ENCODE assay signal across 23 cellular contexts in the genomic region with DNA sequence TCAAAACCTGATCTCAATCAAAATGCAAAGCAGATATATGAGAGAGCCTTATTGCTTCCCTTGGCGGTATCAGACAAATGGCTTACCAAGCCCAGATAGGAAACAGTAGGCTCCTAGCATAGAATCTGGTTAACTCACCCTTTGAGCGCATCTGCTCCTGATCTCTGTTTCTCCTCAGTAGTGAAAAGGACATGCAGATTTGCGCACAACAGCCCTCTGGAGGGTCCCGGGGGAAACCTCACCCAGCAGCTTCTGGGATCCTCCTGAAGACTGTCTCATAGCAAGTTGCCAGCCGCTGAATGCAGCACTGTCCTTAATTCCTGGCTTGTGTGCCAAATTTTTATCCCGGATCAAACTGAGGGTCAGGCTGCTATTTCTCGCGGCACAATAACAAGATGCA.
A peak's percentile ranks its signal among the peaks of the same experiment; 100 is the strongest.
DNase-seq lines count a peak whose midpoint lies in the region; ATAC-seq, FAIRE-seq and TF ChIP-seq lines count a peak whose summit lies in the region.
"Had no signal": no experiment of that assay in that cellular context is flagged by ENCODE, and none has a peak within 500 bp of the region (broad histone marks: within the 10 kb centered on the region; RNA-seq: fewer than 3 reads in every experiment).

No MANE protein-coding gene starts in this region.

- H3F3A ChIP-seq in smooth muscle cell (ENCODE audit: low read depth), result no peaks in the 10 kb centered on the region

- no peak overlapping the region for H3K23ac ChIP-seq in H9 (ENCODE audit: insufficient read length, low read depth, low read length)

- no peaks in the 10 kb centered on the region for H3K27me3 Mint-ChIP-seq in H9 (ENCODE audit: low read depth)
- H3K27me3 Mint-ChIP-seq: dendritic cell treated with granulocyte-macrophage colony-stimulating factor and Interleukin-4, amounts not matched to agents 40 ng/mL and 50 ng/mL, for 4 days; naive B cell had no signal

- H3K4me3 ChIP-seq in K562 (no peak overlapping the region), smooth muscle cell (no peak overlapping the region), Peyer's patch (no peak overlapping the region), heart left ventricle (no peak overlapping the region)
- H3K4me3 ChIP-seq: adrenal gland, stomach, transverse colon had no signal

- no peaks in the 10 kb centered on the region for H3K23me2 ChIP-seq in H9 (ENCODE audit: insufficient read length, low read depth, low read length, poor library complexity, severe bottlenecking)

- no peak overlapping the region for H4K91ac ChIP-seq in H9 (ENCODE audit: insufficient read length, low read depth, low read length)

- intact Hi-C loops in K562 (cut with micrococcal nuclease) (no loop called here), heart left ventricle (cut with DNase I) (no loop called here), Right ventricle myocardium inferior (cut with DNase I) (no loop called here)

- H2AFZ ChIP-seq in H9 (ENCODE audit: low read length) (no peak overlapping the region), K562 (ENCODE audit: low read depth, low read length) (peak overlapping the region; percentile 35; the same call in 1 of the 2 replicates), smooth muscle cell (ENCODE audit: low read depth) (peak overlapping the region; percentile 77)

- H3K36me3 ChIP-seq in K562 (ENCODE audit: control insufficient read depth, insufficient read depth, low read length), result no peaks in the 10 kb centered on the region
- H3K36me3 ChIP-seq in smooth muscle cell (ENCODE audit: low read depth), result no peaks in the 10 kb centered on the region
- H3K36me3 ChIP-seq in Peyer's patch, result no peaks in the 10 kb centered on the region
- no peaks in the 10 kb centered on the region for H3K36me3 ChIP-seq in heart left ventricle
- H3K36me3 ChIP-seq: adrenal gland, stomach, transverse colon had no signal

- H3K4me1 Mint-ChIP-seq in H9, result peaks cover 3% of the 10 kb centered on the region in 2 experiments; a peak in 3 of 4 replicates
- H3K4me1 Mint-ChIP-seq: naive B cell had no signal

- no peak for TF ChIP-seq EP300 in K562 (IDR thresholded peaks at IDR 0.05; ENCODE audit: low read length)

- no TSS peak for BruUV-seq in K562 (replicated peaks; lab: Mats Ljungman, UMichigan)

- H3K4me2 ChIP-seq in H9 (ENCODE audit: insufficient read depth, insufficient read length, low read length) (no peak overlapping the region), K562 (ENCODE audit: insufficient read depth, low read length) (no peak overlapping the region), smooth muscle cell (no peak overlapping the region)

- no CpG with 5 or more reads among the region's 8 CpGs for WGBS in H9 (ENCODE audit: extremely low coverage, insufficient read length, low lambda C conversion rate)
- WGBS in K562 (ENCODE audit: insufficient coverage, low coverage, missing lambda C conversion rate), result 13% methylated on average over 8 of the region's 8 CpGs
- 51% methylated on average over 8 of the region's 8 CpGs for WGBS in smooth muscle cell (ENCODE audit: low lambda C conversion rate)
- 56 to 74% (median 62%) methylated on average over 7 to 8 of the region's 8 CpGs for WGBS in heart left ventricle, 4 donors

- no peaks in the 10 kb centered on the region for H3K79me2 ChIP-seq in H9 (ENCODE audit: insufficient read depth, low read length)
- H3K79me2 ChIP-seq in K562 (ENCODE audit: control insufficient read depth, insufficient read depth, low read length), result no peaks in the 10 kb centered on the region
- no peaks in the 10 kb centered on the region for H3K79me2 ChIP-seq in smooth muscle cell (ENCODE audit: low read depth)

- no peak overlapping the region for H3K27ac ChIP-seq in H9 (ENCODE audit: insufficient read length, low read depth, low read length)
- no peak overlapping the region for H3K27ac ChIP-seq in K562 (ENCODE audit: extremely low read depth, low read depth, low read length)
- no peak overlapping the region for H3K27ac ChIP-seq in smooth muscle cell (ENCODE audit: low read depth)
- no peak overlapping the region for H3K27ac ChIP-seq in Peyer's patch
- H3K27ac ChIP-seq in heart left ventricle, result no peak overlapping the region
- H3K27ac ChIP-seq: adrenal gland, transverse colon had no signal

- no peak overlapping the region for H2AK5ac ChIP-seq in H9 (ENCODE audit: insufficient read length, low read length)

- peaks cover 0 to 6% of the 10 kb centered on the region in 2 experiments; a peak in 2 of 5 replicates for H3K9me3 Mint-ChIP-seq in H9
- H3K9me3 Mint-ChIP-seq: dendritic cell treated with granulocyte-macrophage colony-stimulating factor and Interleukin-4, amounts not matched to agents 40 ng/mL and 50 ng/mL, for 4 days had no signal

- no peaks in the 10 kb centered on the region for H3K79me1 ChIP-seq in H9 (ENCODE audit: insufficient read depth, low read depth, low read length, poor library complexity, severe bottlenecking)

- no peak overlapping the region for H3K14ac ChIP-seq in H9 (ENCODE audit: insufficient read depth, low read length)

- DNase-seq in H9 (peak; percentile 39), K562 (ENCODE audit: extremely low read depth in 1 of 4, low spot score in 3 of 4) (no peak), islet precursor cell (peak; percentile 60), smooth muscle cell (lab: John Stamatoyannopoulos, UW; ENCODE audit: unreplicated experiment) (no peak), Peyer's patch (no peak), heart left ventricle (no peak), Right ventricle myocardium inferior (ENCODE audit: missing footprints) (no peak)
- DNase-seq: activated CD4-positive, alpha-beta T cell treated with anti-CD3 and anti-CD28 coated beads for 1 hour; activated T-cell treated with anti-CD3 and anti-CD28 coated beads, Interleukin-2, amount 50 U/mL, for 1 hour; adrenal gland; COR-L47; foreskin melanocyte; mammary epithelial cell; naive B cell; NCI-H1436 treated with DMSO at 0.1 percent for 48 hours; right cardiac atrium; Right ventricle myocardium superior; stomach; transverse colon had no signal

- H2BK120ac ChIP-seq in H9 (ENCODE audit: low read depth, low read length, poor library complexity, severe bottlenecking), result no peak overlapping the region

- TF ChIP-seq POLR2A in K562 (conservative IDR thresholded peaks at IDR 0.05) (no peak), Peyer's patch (IDR thresholded peaks at IDR 0.05) (no peak), heart left ventricle (IDR thresholded peaks at IDR 0.05) (no peak)

- no peak overlapping the region for H3K4me3 Mint-ChIP-seq in H9
- H3K4me3 Mint-ChIP-seq: dendritic cell treated with granulocyte-macrophage colony-stimulating factor and Interleukin-4, amounts not matched to agents 40 ng/mL and 50 ng/mL, for 4 days; naive B cell had no signal

- H4K8ac ChIP-seq in H9 (replicated peaks; ENCODE audit: insufficient read length, low read depth, low read length), result no peak overlapping the region

- no peak overlapping the region for H3K56ac ChIP-seq in H9 (ENCODE audit: insufficient read length, low read depth, low read length)

- H3K9me1 ChIP-seq in K562 (ENCODE audit: control insufficient read depth, insufficient read depth, low read length), result no peaks in the 10 kb centered on the region

- no peak overlapping the region for H4K5ac ChIP-seq in H9 (ENCODE audit: insufficient read length, low read depth, low read length)

- no peak for TF ChIP-seq RAD21 in K562 (CRISPR knock-in tag; conservative IDR thresholded peaks at IDR 0.05 in 1 of 2, IDR thresholded peaks at IDR 0.05 in 1 of 2)

- H3K4me1 ChIP-seq in H9 (ENCODE audit: insufficient read depth, low read length) (no peaks in the 10 kb centered on the region), K562 (replicated peaks in 1 of 2; ENCODE audit: control insufficient read depth in 2 of 2, insufficient read depth in 2 of 2, low read length in 2 of 2) (no peaks in the 10 kb centered on the region; a peak in 1 of 5 replicates), smooth muscle cell (ENCODE audit: low read depth) (no peaks in the 10 kb centered on the region), Peyer's patch (no peaks in the 10 kb centered on the region), heart left ventricle (no peaks in the 10 kb centered on the region)
- H3K4me1 ChIP-seq: adrenal gland, stomach, transverse colon had no signal

- in situ Hi-C loops in K562 (cut with MboI), result no loop called here

- H3K36me3 Mint-ChIP-seq in H9 (ENCODE audit: insufficient read depth in 1 of 3, low read depth in 3 of 3), result no peaks in the 10 kb centered on the region; a peak in 1 of 7 replicates
- H3K36me3 Mint-ChIP-seq: naive B cell had no signal

- no peaks in the 10 kb centered on the region for H3K9me3 ChIP-seq in H9 (ENCODE audit: control insufficient read depth, low read depth, low read length)
- no peaks in the 10 kb centered on the region for H3K9me3 ChIP-seq in K562 (replicated peaks; ENCODE audit: control insufficient read depth, insufficient read depth, low read depth, low read length)
- H3K9me3 ChIP-seq in smooth muscle cell (replicated peaks; ENCODE audit: low read depth), result no peaks in the 10 kb centered on the region
- H3K9me3 ChIP-seq in Peyer's patch, result no peaks in the 10 kb centered on the region
- H3K9me3 ChIP-seq in heart left ventricle, result no peaks in the 10 kb centered on the region
- H3K9me3 ChIP-seq: adrenal gland, stomach, transverse colon had no signal

- no peak overlapping the region for H3T11ph ChIP-seq in H9 (ENCODE audit: low read length)

- peak; percentile 27; the same call in 1 of the 3 replicates for ATAC-seq in K562
- ATAC-seq in heart left ventricle, result no peak
- ATAC-seq in Right ventricle myocardium inferior, result no peak
- ATAC-seq: right cardiac atrium had no signal

- H3K18ac ChIP-seq in H9 (ENCODE audit: insufficient read length, low read depth, low read length), result no peak overlapping the region

- H2BK20ac ChIP-seq in H9 (ENCODE audit: low read depth, low read length, poor library complexity, severe bottlenecking), result no peak overlapping the region

- POLR2A ChIA-PET in K562 (lab: Yijun Ruan, JAX), result interaction anchor here (1.0 kb wide), 1 partner anchor 16 kb away, joined by 3 read pairs; no protein-coding TSS in a partner anchor

- H3K9ac ChIP-seq in H9 (ENCODE audit: extremely low read depth, insufficient read length, low read length) (no peak overlapping the region), K562 (ENCODE audit: insufficient read depth in 1 of 2, low read depth in 2 of 2, low read length in 2 of 2) (no peak overlapping the region), smooth muscle cell (ENCODE audit: low read depth) (no peak overlapping the region)

- no peak for FAIRE-seq in K562 (lab: Jason Lieb, UNC)
- FAIRE-seq: bronchial epithelial cell, endothelial cell of umbilical vein, H54 had no signal

- H3K27me3 ChIP-seq in H9 (ENCODE audit: insufficient read depth, low read length) (no peaks in the 10 kb centered on the region), K562 (ENCODE audit: control insufficient read depth in 2 of 2, insufficient read depth in 2 of 2, low read length in 2 of 2) (0 out of 5 replicates have a peak, but pooled peaks cover 0 to 6% of the 10 kb centered on the region in 2 experiments), smooth muscle cell (ENCODE audit: low read depth) (no peaks in the 10 kb centered on the region), Peyer's patch (no peaks in the 10 kb centered on the region), heart left ventricle (no peaks in the 10 kb centered on the region)
- H3K27me3 ChIP-seq: adrenal gland, stomach, transverse colon had no signal

- H3K4ac ChIP-seq in H9 (ENCODE audit: low read depth, low read length), result no peak overlapping the region

- CTCF ChIA-PET in K562 (lab: Yijun Ruan, JAX; ENCODE audit: low intra/inter-chr PET ratio), result no interaction called here

- H2BK5ac ChIP-seq in H9 (ENCODE audit: insufficient read length, low read length), result no peak overlapping the region

- H2BK15ac ChIP-seq in H9 (ENCODE audit: low read depth, low read length), result no peak overlapping the region

- no peak overlapping the region for H2BK12ac ChIP-seq in H9 (ENCODE audit: insufficient read length, low read depth, low read length)

- H4K20me1 ChIP-seq in H9 (ENCODE audit: control insufficient read depth, insufficient read depth, insufficient read length) (no peaks in the 10 kb centered on the region), K562 (replicated peaks; ENCODE audit: control insufficient read depth, insufficient read depth, low read length) (no peaks in the 10 kb centered on the region), smooth muscle cell (ENCODE audit: low read depth) (no peaks in the 10 kb centered on the region)

- TF ChIP-seq CTCF in H9 (conservative IDR thresholded peaks at IDR 0.05) (no peak), K562 (IDR thresholded peaks at IDR 0.05 in 2 of 3, conservative IDR thresholded peaks at IDR 0.05 in 1 of 3; ENCODE audit: insufficient read depth in 2 of 3, low read depth in 1 of 3, low read length in 3 of 3) (no peak), smooth muscle cell (IDR thresholded peaks at IDR 0.05; ENCODE audit: borderline replicate concordance, insufficient read depth, poor library complexity, severe bottlenecking) (no peak), Peyer's patch (IDR thresholded peaks at IDR 0.05) (no peak), heart left ventricle (IDR thresholded peaks at IDR 0.05) (no peak)

- H3K27ac Mint-ChIP-seq in H9, result peak overlapping the region in 1 of 3 experiments; percentile 47; a peak in 1 of 7 replicates
- H3K27ac Mint-ChIP-seq: dendritic cell treated with granulocyte-macrophage colony-stimulating factor and Interleukin-4, amounts not matched to agents 40 ng/mL and 50 ng/mL, for 4 days had no signal

Comparison
In these comparisons a context has a peak if more than half of its experiments do, and no peak if none do; other contexts are left out.
1. DNase-seq: peak in H9 (single experiment) and islet precursor cell (single experiment); none in K562 (0 of 4), smooth muscle cell (single experiment), Peyer's patch (0 of 3), heart left ventricle (0 of 5) and Right ventricle myocardium inferior (single experiment).